In genomic region chrX:111387470-111387869, GRCh38 we compare ENCODE assay signal across 25 cellular contexts. TPM values are rescaled to one million over a fixed set of nuclear protein-coding genes. Genes with fewer than 3 reads are reported as not detected.
DNase-seq lines count a peak whose midpoint lies in the region; ATAC-seq, FAIRE-seq and TF ChIP-seq lines count a peak whose summit lies in the region.
"Had no signal": no experiment of that assay in that cellular context is flagged by ENCODE, and none has a peak within 500 bp of the region (broad histone marks: within the 10 kb centered on the region; RNA-seq: fewer than 3 reads in every experiment).

No MANE protein-coding gene starts in this region.

- peak; percentile 92 for FAIRE-seq in pancreas (lab: Jason Lieb, UNC)

- WGBS in pancreas, 2 donors, result 46 to 76% methylated on average over 2 of the region's 2 CpGs
- WGBS in upper lobe of left lung, 2 donors, result 13 to 33% methylated on average over 2 of the region's 2 CpGs

- peaks cover 0 to 18% (median 0%) of the 10 kb centered on the region in 4 donors for H3K27me3 ChIP-seq in pancreas
- H3K27me3 ChIP-seq in WERI-Rb-1 (ENCODE audit: insufficient read depth, low read depth, severe bottlenecking), result no peaks in the 10 kb centered on the region
- H3K27me3 ChIP-seq in upper lobe of left lung, result no peaks in the 10 kb centered on the region
- H3K27me3 ChIP-seq: SJSA1 had no signal

- intact Hi-C loops in pancreas (cut with DNase I), result no loop called here

- H3K36me3 ChIP-seq in pancreas (no peaks in the 10 kb centered on the region), WERI-Rb-1 (no peaks in the 10 kb centered on the region), upper lobe of left lung (no peaks in the 10 kb centered on the region)
- H3K36me3 ChIP-seq: HAP-1, SJSA1 had no signal

- peak in 2 of 3 experiments; percentile 58 to 87 for DNase-seq in NCI-H1417 (lab: John Stamatoyannopoulos, UW)
- DNase-seq in NCI-H1417 treated with DMSO at 0.1 percent for 48 hours (lab: John Stamatoyannopoulos, UW), result no peak
- DNase-seq in NCI-H2081 (lab: John Stamatoyannopoulos, UW), result peak; percentile 69 to 89
- peak; percentile 3 for DNase-seq in NCI-H774 (lab: John Stamatoyannopoulos, UW)
- no peak for DNase-seq in pancreas
- DNase-seq in WERI-Rb-1, result no peak
- DNase-seq in T-helper 9 cell, result no peak
- DNase-seq in upper lobe of left lung, result no peak
- DNase-seq: 8988T; AML-193; C1 segment of cervical spinal cord; Calu3; CD8-positive, alpha-beta T cell; DMS79; Karpas-422; MV-4-11; NCI-H1436; NCI-H2029; NCI-H82 had no signal

- H3K4me3 ChIP-seq in pancreas, result no peak overlapping the region
- no peak overlapping the region for H3K4me3 ChIP-seq in WERI-Rb-1 (ENCODE audit: low read depth, low read length)
- no peak overlapping the region for H3K4me3 ChIP-seq in upper lobe of left lung
- H3K4me3 ChIP-seq: HAP-1, SJSA1 had no signal

- H3K9me3 ChIP-seq in pancreas (no peaks in the 10 kb centered on the region), WERI-Rb-1 (ENCODE audit: severe bottlenecking) (no peaks in the 10 kb centered on the region), upper lobe of left lung (no peaks in the 10 kb centered on the region)
- H3K9me3 ChIP-seq: HAP-1, SJSA1 had no signal

- no peak overlapping the region for H3K27ac ChIP-seq in pancreas
- H3K27ac ChIP-seq in WERI-Rb-1, result no peak overlapping the region
- no peak overlapping the region for H3K27ac ChIP-seq in upper lobe of left lung
- H3K27ac ChIP-seq: SJSA1 had no signal

- TF ChIP-seq CTCF in pancreas (IDR thresholded peaks at IDR 0.05) (no peak), WERI-Rb-1 (IDR thresholded peaks at IDR 0.05; ENCODE audit: low read depth, low read length) (no peak), upper lobe of left lung (IDR thresholded peaks at IDR 0.05) (no peak)

- TF ChIP-seq POLR2A in upper lobe of left lung (IDR thresholded peaks at IDR 0.05), result no peak

- ATAC-seq in pancreas (no peak), upper lobe of left lung (ENCODE audit: low FRiP score in 2 of 2) (no peak)
- ATAC-seq: CD8-positive, alpha-beta T cell; Right ventricle myocardium inferior had no signal

- no peak for TF ChIP-seq EP300 in upper lobe of left lung (IDR thresholded peaks at IDR 0.05)

- H3K4me1 ChIP-seq in pancreas (no peaks in the 10 kb centered on the region), upper lobe of left lung (no peaks in the 10 kb centered on the region)
- H3K4me1 ChIP-seq: HAP-1, SJSA1 had no signal

RNA-seq across cellular contexts. Expression of gene DCX, which starts 24.5 kb away (rescaled TPM):
- total RNA-seq in pancreas (under 1 TPM in 5 of 6 donors, not detected in 1; 0.03 to 0.43 (median 0.23) TPM), upper lobe of left lung (not detected)
- under 1 TPM; 0.04 to 0.21 TPM for polyA plus RNA-seq in pancreas
- total RNA-seq: Calu3; CD8-positive, alpha-beta T cell; M059J; NCI-H460; Right ventricle myocardium inferior; SJSA1 had no signal
- polyA plus RNA-seq: AG04450 had no signal

Comparison
In these comparisons a context has a peak if more than half of its experiments do, and no peak if none do; other contexts are left out.
1. DNase-seq: peak in NCI-H1417 (2 of 3), NCI-H2081 (2 of 2) and NCI-H774 (single experiment); none in NCI-H1417 treated with DMSO at 0.1 percent for 48 hours (single experiment), pancreas (0 of 6), WERI-Rb-1 (single experiment), T-helper 9 cell (single experiment) and upper lobe of left lung (0 of 2).